ENCODE assay signal across 38 cellular contexts in genomic region chr20:31500527-31500926, GRCh38. TPM values are rescaled to one million over a fixed set of nuclear protein-coding genes. Genes with fewer than 3 reads are reported as not detected.
"Had no signal": no experiment of that assay in that cellular context is flagged by ENCODE, and none has a peak within 500 bp of the region (broad histone marks: within the 10 kb centered on the region; RNA-seq: fewer than 3 reads in every experiment).

No MANE protein-coding gene starts in this region.

- H3K4me3 ChIP-seq: MG63 had no signal

- H3K36me3 ChIP-seq: MG63 had no signal

- H3K27me3 ChIP-seq: MG63 had no signal

- H3K9me3 ChIP-seq: MG63 had no signal

- DNase-seq: Karpas-422, Kasumi-1, MG63, MM.1S, MV-4-11, NCI-H1048, NCI-H1092, NCI-H1092 treated with DMSO at 0.1 percent for 48 hours, NCI-H1105, NCI-H1105 treated with DMSO at 0.1 percent for 48 hours, NCI-H1417, NCI-H1417 treated with DMSO at 0.1 percent for 48 hours, NCI-H1436, NCI-H1436 treated with DMSO at 0.1 percent for 48 hours, NCI-H146, NCI-H1694, NCI-H1694 treated with DMSO at 0.1 percent for 48 hours, NCI-H187, NCI-H187 treated with DMSO at 0.1 percent for 48 hours, NCI-H1930, NCI-H2029, NCI-H2029 treated with DMSO at 0.1 percent for 48 hours, NCI-H2081, NCI-H2081 treated with DMSO at 0.1 percent for 48 hours, NCI-H2107, NCI-H2171, NCI-H2171 treated with DMSO at 0.1 percent for 48 hours, NCI-H2227 treated with DMSO at 0.1 percent for 48 hours, NCI-H226, NCI-H345, NCI-H446, NCI-H446 treated with DMSO at 0.1 percent for 48 hours, NCI-H510A, NCI-H510A treated with DMSO at 0.1 percent for 48 hours had no signal

RNA-seq across cellular contexts. Expression of gene REM1, which starts 25.4 kb away (rescaled TPM):
- total RNA-seq: LHCN-M2, M059J, MCF 10A, NCI-H460 had no signal

RNA-seq across cellular contexts. Expression of gene DEFB124, which starts 25.6 kb away (rescaled TPM):
- total RNA-seq: LHCN-M2, M059J, MCF 10A, NCI-H460 had no signal
